ENCODE assay signal across 1 cellular context in the genomic region with DNA sequence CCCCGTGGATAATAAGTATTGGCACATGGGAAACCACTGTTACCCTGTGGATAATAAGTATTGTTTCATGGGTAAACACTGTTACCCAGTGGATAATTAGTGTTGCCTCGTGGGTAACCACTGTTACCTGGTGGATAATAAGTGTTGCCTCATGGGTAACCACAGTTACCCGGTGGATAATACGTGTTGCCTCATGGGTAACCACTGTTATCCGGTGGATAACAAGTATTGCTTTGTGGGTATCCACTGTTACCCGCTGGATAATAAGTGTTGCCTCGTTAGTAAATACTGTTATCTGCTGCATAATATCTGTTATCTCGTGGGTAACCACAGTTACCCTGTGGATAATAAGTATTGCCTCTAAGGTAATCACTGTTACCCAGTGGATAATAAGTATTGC.
TF ChIP-seq lines count a peak whose summit lies in the region.

No MANE protein-coding gene starts in this region.

TF ChIP-seq in GM12878, 131 proteins besides CTCF, POLR2A, EP300 and RAD21 (continued from another document):
- TF ChIP-seq, protein P1, sequence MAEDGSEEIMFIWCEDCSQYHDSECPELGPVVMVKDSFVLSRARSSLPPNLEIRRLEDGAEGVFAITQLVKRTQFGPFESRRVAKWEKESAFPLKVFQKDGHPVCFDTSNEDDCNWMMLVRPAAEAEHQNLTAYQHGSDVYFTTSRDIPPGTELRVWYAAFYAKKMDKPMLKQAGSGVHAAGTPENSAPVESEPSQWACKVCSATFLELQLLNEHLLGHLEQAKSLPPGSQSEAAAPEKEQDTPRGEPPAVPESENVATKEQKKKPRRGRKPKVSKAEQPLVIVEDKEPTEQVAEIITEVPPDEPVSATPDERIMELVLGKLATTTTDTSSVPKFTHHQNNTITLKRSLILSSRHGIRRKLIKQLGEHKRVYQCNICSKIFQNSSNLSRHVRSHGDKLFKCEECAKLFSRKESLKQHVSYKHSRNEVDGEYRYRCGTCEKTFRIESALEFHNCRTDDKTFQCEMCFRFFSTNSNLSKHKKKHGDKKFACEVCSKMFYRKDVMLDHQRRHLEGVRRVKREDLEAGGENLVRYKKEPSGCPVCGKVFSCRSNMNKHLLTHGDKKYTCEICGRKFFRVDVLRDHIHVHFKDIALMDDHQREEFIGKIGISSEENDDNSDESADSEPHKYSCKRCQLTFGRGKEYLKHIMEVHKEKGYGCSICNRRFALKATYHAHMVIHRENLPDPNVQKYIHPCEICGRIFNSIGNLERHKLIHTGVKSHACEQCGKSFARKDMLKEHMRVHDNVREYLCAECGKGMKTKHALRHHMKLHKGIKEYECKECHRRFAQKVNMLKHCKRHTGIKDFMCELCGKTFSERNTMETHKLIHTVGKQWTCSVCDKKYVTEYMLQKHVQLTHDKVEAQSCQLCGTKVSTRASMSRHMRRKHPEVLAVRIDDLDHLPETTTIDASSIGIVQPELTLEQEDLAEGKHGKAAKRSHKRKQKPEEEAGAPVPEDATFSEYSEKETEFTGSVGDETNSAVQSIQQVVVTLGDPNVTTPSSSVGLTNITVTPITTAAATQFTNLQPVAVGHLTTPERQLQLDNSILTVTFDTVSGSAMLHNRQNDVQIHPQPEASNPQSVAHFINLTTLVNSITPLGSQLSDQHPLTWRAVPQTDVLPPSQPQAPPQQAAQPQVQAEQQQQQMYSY (CRISPR knock-in tag; IDR thresholded peaks at IDR 0.05), result peak; percentile 59; the same call in 1 of the 2 replicates
- TF ChIP-seq NBN (IDR thresholded peaks at IDR 0.05), result no peak
- TF ChIP-seq CBFB (IDR thresholded peaks at IDR 0.05; ENCODE audit: low read depth), result 0 out of 2 replicates have a peak, but pooled peaks have one; percentile 22
- peak; percentile 88; the same call in 1 of the 2 replicates for TF ChIP-seq ZNF217 (IDR thresholded peaks at IDR 0.05)
- TF ChIP-seq POU2F2 (IDR thresholded peaks at IDR 0.05; ENCODE audit: borderline replicate concordance, low read depth, low read length), result peak; percentile 60; the same call in 2 of the 3 replicates
- TF ChIP-seq PAX5 (IDR thresholded peaks at IDR 0.05; ENCODE audit: borderline replicate concordance, low read depth, low read length), result peak; percentile 33; the same call in 1 of the 2 replicates
- 0 out of 2 replicates have a peak, but pooled peaks have one; percentile 24 for TF ChIP-seq NR2F1 (conservative IDR thresholded peaks at IDR 0.05)
- TF ChIP-seq, protein P2, sequence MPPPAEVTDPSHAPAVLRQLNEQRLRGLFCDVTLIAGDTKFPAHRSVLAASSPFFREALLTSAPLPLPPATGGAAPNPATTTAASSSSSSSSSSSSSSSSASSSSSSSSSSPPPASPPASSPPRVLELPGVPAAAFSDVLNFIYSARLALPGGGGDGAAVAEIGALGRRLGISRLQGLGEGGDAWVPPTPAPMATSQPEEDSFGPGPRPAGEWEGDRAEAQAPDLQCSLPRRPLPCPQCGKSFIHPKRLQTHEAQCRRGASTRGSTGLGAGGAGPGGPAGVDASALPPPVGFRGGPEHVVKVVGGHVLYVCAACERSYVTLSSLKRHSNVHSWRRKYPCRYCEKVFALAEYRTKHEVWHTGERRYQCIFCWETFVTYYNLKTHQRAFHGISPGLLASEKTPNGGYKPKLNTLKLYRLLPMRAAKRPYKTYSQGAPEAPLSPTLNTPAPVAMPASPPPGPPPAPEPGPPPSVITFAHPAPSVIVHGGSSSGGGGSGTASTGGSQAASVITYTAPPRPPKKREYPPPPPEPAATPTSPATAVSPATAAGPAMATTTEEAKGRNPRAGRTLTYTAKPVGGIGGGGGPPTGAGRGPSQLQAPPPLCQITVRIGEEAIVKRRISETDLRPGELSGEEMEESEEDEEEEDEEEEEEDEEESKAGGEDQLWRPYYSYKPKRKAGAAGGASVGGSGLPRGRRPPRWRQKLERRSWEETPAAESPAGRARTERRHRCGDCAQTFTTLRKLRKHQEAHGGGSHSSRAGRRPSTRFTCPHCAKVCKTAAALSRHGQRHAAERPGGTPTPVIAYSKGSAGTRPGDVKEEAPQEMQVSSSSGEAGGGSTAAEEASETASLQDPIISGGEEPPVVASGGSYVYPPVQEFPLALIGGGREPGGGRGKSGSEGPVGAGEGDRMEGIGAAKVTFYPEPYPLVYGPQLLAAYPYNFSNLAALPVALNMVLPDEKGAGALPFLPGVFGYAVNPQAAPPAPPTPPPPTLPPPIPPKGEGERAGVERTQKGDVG (CRISPR knock-in tag; IDR thresholded peaks at IDR 0.05), result peak; percentile 70; the same call in 1 of the 2 replicates
- TF ChIP-seq ZNF24 (IDR thresholded peaks at IDR 0.05), result peak; percentile 98
- TF ChIP-seq MTA2 (IDR thresholded peaks at IDR 0.05; ENCODE audit: low read depth), result no peak
TF ChIP-seq in GM12878: peak in this region for 9.
